In genomic region chr2:18630101-18630500, GRCh38 we compare ENCODE assay signal across 23 cellular contexts. TPM values are rescaled to one million over a fixed set of nuclear protein-coding genes. Genes with fewer than 3 reads are reported as not detected.
DNase-seq lines count a peak whose midpoint lies in the region; ATAC-seq and TF ChIP-seq lines count a peak whose summit lies in the region.
"Had no signal": no experiment of that assay in that cellular context is flagged by ENCODE, and none has a peak within 500 bp of the region (broad histone marks: within the 10 kb centered on the region; RNA-seq: fewer than 3 reads in every experiment).

No MANE protein-coding gene starts in this region.

- no peak overlapping the region for H3K4me3 ChIP-seq in epithelial cell of esophagus (ENCODE audit: low read length)
- H3K4me3 ChIP-seq: right atrium auricular region, uterus had no signal

- DNase-seq in EH (ENCODE audit: low read depth) (peak; percentile 82), RPMI7951 (ENCODE audit: low read depth) (peak; percentile 27), epithelial cell of esophagus (ENCODE audit: low read depth) (peak; percentile 60), kidney tubule cell (ENCODE audit: low spot score) (peak; percentile 78), NCI-H1417 treated with DMSO at 0.1 percent for 48 hours (lab: John Stamatoyannopoulos, UW) (no peak), left ventricle myocardium superior (no peak)
- no peak for DNase-seq in activated naive CD4-positive, alpha-beta T cell treated with anti-CD3 and anti-CD28 coated beads, Interleukin-2, amount 50 U/mL, for 72 hours (ENCODE audit: low spot score in 2 of 2)
- DNase-seq: activated CD8-positive, alpha-beta memory T cell treated with anti-CD3 and anti-CD28 coated beads, Interleukin-2, amount 50 U/mL, for 4 hours; activated naive CD4-positive, alpha-beta T cell treated with Interleukin-2 at 50 U/mL for 16 hours; AML-193; Calu3; caudate nucleus; GDM1; islet precursor cell; MM.1S; NCI-H1930; T1000; uterus had no signal

- H3K27ac Mint-ChIP-seq in activated naive CD4-positive, alpha-beta T cell treated with anti-CD3 and anti-CD28 coated beads, Interleukin-2, amount 50 U/mL, for 72 hours, result no peak overlapping the region

- ATAC-seq in GM19351 (IDR thresholded peaks at IDR 0.05; ENCODE audit: unreplicated experiment), result no peak
- no peak for ATAC-seq in activated naive CD4-positive, alpha-beta T cell treated with anti-CD3 and anti-CD28 coated beads, Interleukin-2, amount 50 U/mL, for 72 hours
- no peak for ATAC-seq in left ventricle myocardium superior
- ATAC-seq: HCT116 had no signal

- peaks cover 23% of the 10 kb centered on the region in 2 donors for H3K9me3 Mint-ChIP-seq in activated naive CD4-positive, alpha-beta T cell treated with anti-CD3 and anti-CD28 coated beads, Interleukin-2, amount 50 U/mL, for 72 hours

- H3K36me3 Mint-ChIP-seq in activated naive CD4-positive, alpha-beta T cell treated with anti-CD3 and anti-CD28 coated beads, Interleukin-2, amount 50 U/mL, for 72 hours, result peaks cover 21 to 36% of the 10 kb centered on the region in 2 donors

- intact Hi-C loops in left ventricle myocardium superior (cut with micrococcal nuclease), result no loop called here

- TF ChIP-seq CTCF in epithelial cell of esophagus (IDR thresholded peaks at IDR 0.05; ENCODE audit: insufficient read depth, low read depth, low read length, missing control alignments), result no peak

RNA-seq across cellular contexts. Expression of gene NT5C1B, which starts 40.7 kb away (rescaled TPM):
- total RNA-seq in RPMI7951 (2014; rRNA removed; shearing (Covaris generic)), result not detected in 2 replicates
- not detected for total RNA-seq in activated naive CD4-positive, alpha-beta T cell treated with anti-CD3 and anti-CD28 coated beads, Interleukin-2, amount 50 U/mL, for 72 hours
- total RNA-seq in left ventricle myocardium superior, result not detected
- total RNA-seq: Calu3, OCI-LY7, right atrium auricular region, SK-MEL-5, uterus had no signal

Comparison
In these comparisons a context has a peak if more than half of its experiments do, and no peak if none do; other contexts are left out.
1. DNase-seq: peak in EH (single experiment), RPMI7951 (single experiment), epithelial cell of esophagus (single experiment) and kidney tubule cell (single experiment); none in NCI-H1417 treated with DMSO at 0.1 percent for 48 hours (single experiment), activated naive CD4-positive, alpha-beta T cell treated with anti-CD3 and anti-CD28 coated beads, Interleukin-2, amount 50 U/mL, for 72 hours (0 of 2) and left ventricle myocardium superior (single experiment).